In genomic region chr3:54591157-54591556, GRCh38 we compare ENCODE assay signal across 34 cellular contexts.
"Had no signal": no experiment of that assay in that cellular context is flagged by ENCODE, and none has a peak within 500 bp of the region (broad histone marks: within the 10 kb centered on the region; RNA-seq: fewer than 3 reads in every experiment).

No MANE protein-coding gene starts in this region.

- DNase-seq: Karpas-422, Kasumi-1, KG1, MG63, MM.1S, MV-4-11, NCI-H1048, NCI-H1092, NCI-H1092 treated with DMSO at 0.1 percent for 48 hours, NCI-H1105, NCI-H1105 treated with DMSO at 0.1 percent for 48 hours, NCI-H1417, NCI-H1417 treated with DMSO at 0.1 percent for 48 hours, NCI-H1436, NCI-H1436 treated with DMSO at 0.1 percent for 48 hours, NCI-H146, NCI-H1694, NCI-H1694 treated with DMSO at 0.1 percent for 48 hours, NCI-H187, NCI-H187 treated with DMSO at 0.1 percent for 48 hours, NCI-H1930, NCI-H2029, NCI-H2029 treated with DMSO at 0.1 percent for 48 hours, NCI-H2081, NCI-H2081 treated with DMSO at 0.1 percent for 48 hours, NCI-H2107, NCI-H2171, NCI-H2171 treated with DMSO at 0.1 percent for 48 hours, NCI-H2227 treated with DMSO at 0.1 percent for 48 hours, NCI-H226, NCI-H345, NCI-H446, NCI-H446 treated with DMSO at 0.1 percent for 48 hours had no signal

- H3K4me3 ChIP-seq: MG63 had no signal

- H3K9me3 ChIP-seq: MG63 had no signal

- H3K27ac ChIP-seq: KMS-11 had no signal

- H3K27me3 ChIP-seq: MG63 had no signal

- H3K36me3 ChIP-seq: MG63 had no signal
